11 cellular contexts compared by ENCODE assay signal in the genomic region with DNA sequence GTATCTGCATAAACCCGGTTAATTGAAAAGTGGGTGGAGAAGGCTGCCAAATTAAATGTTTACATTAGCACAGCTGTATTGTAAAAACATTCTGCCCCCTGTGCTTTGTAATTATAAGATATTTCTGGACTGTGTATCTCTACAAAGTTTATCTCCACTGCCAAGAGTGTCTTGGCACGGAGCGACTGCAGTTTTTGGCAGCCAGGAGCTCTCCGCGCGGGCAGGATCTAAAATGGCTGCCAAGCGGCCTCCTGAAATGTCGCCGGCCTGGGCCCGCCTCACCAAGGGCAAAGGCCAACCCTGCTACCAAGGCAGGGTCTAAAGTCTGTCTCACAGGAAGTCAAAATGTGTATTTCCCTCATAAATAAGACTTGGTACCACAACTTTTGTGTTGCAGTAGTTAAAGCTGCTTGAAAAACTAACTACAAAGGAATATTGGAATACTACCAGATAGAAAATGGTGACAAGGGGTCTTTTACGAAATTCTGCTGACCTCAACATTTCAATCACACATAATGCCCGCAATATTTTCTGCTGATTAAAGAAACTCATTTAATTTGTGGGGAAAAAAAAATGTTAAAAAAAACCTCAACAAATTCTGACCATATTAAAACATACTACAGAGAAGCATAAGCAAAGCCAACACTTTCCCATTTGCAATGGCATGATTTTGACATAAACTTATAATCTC.
DNase-seq lines count a peak whose midpoint lies in the region; ATAC-seq and TF ChIP-seq lines count a peak whose summit lies in the region.
"Had no signal": no experiment of that assay in that cellular context is flagged by ENCODE, and none has a peak within 500 bp of the region (broad histone marks: within the 10 kb centered on the region; RNA-seq: fewer than 3 reads in every experiment).

No MANE protein-coding gene starts in this region.

- no peak for TF ChIP-seq EP300 in ovary (IDR thresholded peaks at IDR 0.05)

- peak overlapping the region in 1 of 2 donors; percentile 52 for H3K27ac ChIP-seq in ovary

- H3K4me3 ChIP-seq in ovary, result no peak overlapping the region

- intact Hi-C loops in cardiac septum (cut with DNase I), result loop anchor here (5.0 kb wide), 1 partner anchor 114 kb away; no protein-coding TSS in a partner anchor
- intact Hi-C loops in ovary (cut with DNase I), result loop anchor here in 2 of 4 donors (5.0 to 10.0 kb wide), 2 partner anchors 109 to 111 kb away; a partner anchor contains a TSS

- no peaks in the 10 kb centered on the region for H3K36me3 ChIP-seq in ovary

- no peaks in the 10 kb centered on the region for H3K27me3 ChIP-seq in ovary

- TF ChIP-seq CTCF in ovary (IDR thresholded peaks at IDR 0.05), result no peak

- peaks cover 7% of the 10 kb centered on the region for H3K4me1 ChIP-seq in ovary (ENCODE audit: insufficient read depth)

- no peak for TF ChIP-seq POLR2A in ovary (IDR thresholded peaks at IDR 0.05)

- H3K9me3 ChIP-seq in ovary, result no peaks in the 10 kb centered on the region

- no peak for ATAC-seq in HG03045 (IDR thresholded peaks at IDR 0.05; ENCODE audit: unreplicated experiment)
- ATAC-seq in HG03571 (IDR thresholded peaks at IDR 0.05; ENCODE audit: unreplicated experiment), result no peak
- no peak for ATAC-seq in GM19328 (IDR thresholded peaks at IDR 0.05; ENCODE audit: unreplicated experiment)

- peak in 10 of 14 donors; percentile 9 to 80 (median 34) for DNase-seq in C1 segment of cervical spinal cord (lab: John Stamatoyannopoulos, UW)
- DNase-seq in amygdala (lab: John Stamatoyannopoulos, UW), result peak in 41 of 56 donors; percentile 2 to 73 (median 36)
- peak; percentile 85 for DNase-seq in cardiac septum (ENCODE audit: low spot score)
- peak; percentile 39 to 76 (median 63) for DNase-seq in ovary
- no peak for DNase-seq in DMS153 treated with DMSO at 0.1 percent for 48 hours (lab: John Stamatoyannopoulos, UW; ENCODE audit: unreplicated experiment)
- DNase-seq: activated B cell treated with CpG ODN at 0.5 μM for 24 hours, cortex of kidney, NCI-H524 had no signal

- WGBS in ovary, 3 donors, result 12 to 24% (median 15%) methylated on average over 12 of the region's 12 CpGs
